10 cellular contexts compared by ENCODE assay signal in genomic region chr11:71286701-71287643, GRCh38. TPM values are rescaled to one million over a fixed set of nuclear protein-coding genes. Genes with fewer than 3 reads are reported as not detected.
DNase-seq lines count a peak whose midpoint lies in the region; ATAC-seq and TF ChIP-seq lines count a peak whose summit lies in the region.
"Had no signal": no experiment of that assay in that cellular context is flagged by ENCODE, and none has a peak within 500 bp of the region (broad histone marks: within the 10 kb centered on the region; RNA-seq: fewer than 3 reads in every experiment).

No MANE protein-coding gene starts in this region.

- H3F3A ChIP-seq in PC-3 (ENCODE audit: low read length, unreplicated experiment) = no peaks in the 10 kb centered on the region

- H3K9ac ChIP-seq in PC-3 (ENCODE audit: low read length) = no peak overlapping the region

- H3K4me1 Mint-ChIP-seq in activated naive CD8-positive, alpha-beta T cell treated with anti-CD3 and anti-CD28 coated beads for 36 hours = no peaks in the 10 kb centered on the region
- no peaks in the 10 kb centered on the region for H3K4me1 Mint-ChIP-seq in activated CD4-positive, alpha-beta memory T cell treated with anti-CD3 and anti-CD28 coated beads for 36 hours (ENCODE audit: low read depth)

- no peaks in the 10 kb centered on the region for H3K36me3 ChIP-seq in PC-3 (ENCODE audit: low read depth, low read length)

- TF ChIP-seq CTCF in PC-3 (conservative IDR thresholded peaks at IDR 0.05; ENCODE audit: low read depth, low read length) = no peak
- TF ChIP-seq CTCF in fibroblast of pulmonary artery (IDR thresholded peaks at IDR 0.05; ENCODE audit: low read length, missing control alignments) = no peak

- CTCF ChIA-PET in PC-3 (lab: Charles Lee) = interaction anchor here (0.5 to 0.6 kb wide), 3 partner anchors 34 to 99 kb away, joined by 3 to 5 read pairs (median 3); partner anchors contain the start of gene SHANK2
- CTCF ChIA-PET in activated CD4-positive, alpha-beta memory T cell treated with anti-CD3 and anti-CD28 coated beads for 36 hours (lab: Charles Lee) = no interaction called here

- peaks cover 41% of the 10 kb centered on the region for H3K4me1 ChIP-seq in PC-3 (ENCODE audit: insufficient read depth, low read length)

- no peaks in the 10 kb centered on the region for H3K27me3 ChIP-seq in PC-3 (ENCODE audit: low read length)

- intact Hi-C loops in PC-3 (cut with micrococcal nuclease) = no loop called here
- intact Hi-C loops in activated CD4-positive, alpha-beta memory T cell treated with anti-CD3 and anti-CD28 coated beads for 36 hours (cut with micrococcal nuclease) = no loop called here

- H3K79me2 ChIP-seq in PC-3 (ENCODE audit: low read length) = no peaks in the 10 kb centered on the region; the same call in 1 of the 2 replicates

- H3K4me3 ChIP-seq in PC-3 (ENCODE audit: low read length) (no peak overlapping the region), fibroblast of pulmonary artery (replicated peaks; ENCODE audit: low read depth, low read length) (no peak overlapping the region)

- H3K4me3 Mint-ChIP-seq in activated naive CD8-positive, alpha-beta T cell treated with anti-CD3 and anti-CD28 coated beads for 36 hours = no peak overlapping the region
- no peak overlapping the region for H3K4me3 Mint-ChIP-seq in activated CD4-positive, alpha-beta memory T cell treated with anti-CD3 and anti-CD28 coated beads for 36 hours
- H3K4me3 Mint-ChIP-seq: activated naive CD8-positive, alpha-beta T cell had no signal

- peaks cover 10% of the 10 kb centered on the region for H3K27me3 Mint-ChIP-seq in activated naive CD8-positive, alpha-beta T cell treated with anti-CD3 and anti-CD28 coated beads for 36 hours
- peaks cover 4% of the 10 kb centered on the region for H3K27me3 Mint-ChIP-seq in activated CD4-positive, alpha-beta memory T cell treated with anti-CD3 and anti-CD28 coated beads for 36 hours

- ATAC-seq in PC-3 = peak; percentile 60
- no peak for ATAC-seq in HG03432 (IDR thresholded peaks at IDR 0.05; ENCODE audit: unreplicated experiment)
- ATAC-seq in GM19463 (IDR thresholded peaks at IDR 0.05; ENCODE audit: unreplicated experiment) = no peak

- DNase-seq in DMS 273 (lab: John Stamatoyannopoulos, UW; ENCODE audit: unreplicated experiment) (peak; percentile 49), PC-3 (peak; percentile 57), fibroblast of pulmonary artery (ENCODE audit: low read depth) (peak; percentile 62), putamen (ENCODE audit: low spot score) (peak; percentile 16)
- DNase-seq in activated naive CD8-positive, alpha-beta T cell treated with anti-CD3 and anti-CD28 coated beads for 36 hours = no peak
- DNase-seq in activated CD4-positive, alpha-beta memory T cell treated with anti-CD3 and anti-CD28 coated beads for 36 hours = no peak
- DNase-seq: OCI-M1 had no signal

- peaks cover 27% of the 10 kb centered on the region for H3K9me3 Mint-ChIP-seq in activated naive CD8-positive, alpha-beta T cell treated with anti-CD3 and anti-CD28 coated beads for 36 hours
- H3K9me3 Mint-ChIP-seq in activated CD4-positive, alpha-beta memory T cell treated with anti-CD3 and anti-CD28 coated beads for 36 hours = peaks cover 29% of the 10 kb centered on the region

- no peaks in the 10 kb centered on the region; the same call in 1 of the 2 replicates for H3K9me3 ChIP-seq in PC-3 (ENCODE audit: low read length)

- no peaks in the 10 kb centered on the region for H4K20me1 ChIP-seq in PC-3 (ENCODE audit: low read length)

- peak overlapping the region; percentile 27 for H3K27ac ChIP-seq in PC-3 (ENCODE audit: low read length)

- no TSS peak for BruUV-seq in PC-3 (replicated peaks; lab: Mats Ljungman, UMichigan)

- no peak overlapping the region for H3K27ac Mint-ChIP-seq in activated naive CD8-positive, alpha-beta T cell treated with anti-CD3 and anti-CD28 coated beads for 36 hours
- H3K27ac Mint-ChIP-seq in activated CD4-positive, alpha-beta memory T cell treated with anti-CD3 and anti-CD28 coated beads for 36 hours = no peak overlapping the region
- H3K27ac Mint-ChIP-seq: activated naive CD8-positive, alpha-beta T cell had no signal

- no peaks in the 10 kb centered on the region for H3K36me3 Mint-ChIP-seq in activated naive CD8-positive, alpha-beta T cell treated with anti-CD3 and anti-CD28 coated beads for 36 hours
- H3K36me3 Mint-ChIP-seq in activated CD4-positive, alpha-beta memory T cell treated with anti-CD3 and anti-CD28 coated beads for 36 hours = peaks cover 3% of the 10 kb centered on the region
- H3K36me3 Mint-ChIP-seq: activated naive CD8-positive, alpha-beta T cell had no signal

- POLR2A ChIA-PET in PC-3 (lab: Charles Lee; ENCODE audit: unreplicated experiment) = interaction anchor here (1.3 kb wide), 1 partner anchor 12 kb away, joined by 7 read pairs; no protein-coding TSS in a partner anchor
- POLR2A ChIA-PET in activated CD4-positive, alpha-beta memory T cell treated with anti-CD3 and anti-CD28 coated beads for 36 hours (lab: Charles Lee) = no interaction called here

- H3K4me2 ChIP-seq in PC-3 (ENCODE audit: low read length) = peak overlapping the region; percentile 56

- no peaks in the 10 kb centered on the region for H3K9me2 ChIP-seq in PC-3 (replicated peaks; ENCODE audit: low read length)

- peak overlapping the region; percentile 42 for H2AFZ ChIP-seq in PC-3 (ENCODE audit: low read length)

RNA-seq across cellular contexts. Expression of gene SHANK2, which starts 34.6 kb away (rescaled TPM):
- 33.2 and 45.0 TPM in 2 replicates for total RNA-seq in PC-3 (2014; rRNA removed)
- total RNA-seq in activated naive CD8-positive, alpha-beta T cell treated with anti-CD3 and anti-CD28 coated beads for 36 hours = not detected
- total RNA-seq in activated CD4-positive, alpha-beta memory T cell treated with anti-CD3 and anti-CD28 coated beads for 36 hours = not detected

Comparison
In these comparisons a context has a peak if more than half of its experiments do, and no peak if none do; other contexts are left out.
1. DNase-seq: peak in DMS 273 (single experiment), PC-3 (single experiment), fibroblast of pulmonary artery (single experiment) and putamen (single experiment); none in activated naive CD8-positive, alpha-beta T cell treated with anti-CD3 and anti-CD28 coated beads for 36 hours (single experiment) and activated CD4-positive, alpha-beta memory T cell treated with anti-CD3 and anti-CD28 coated beads for 36 hours (single experiment).
2. RNA of gene SHANK2, which starts 34.6 kb away (total RNA-seq): 33.2 to 45.0 TPM in PC-3; not detected in activated naive CD8-positive, alpha-beta T cell treated with anti-CD3 and anti-CD28 coated beads for 36 hours and not detected in activated CD4-positive, alpha-beta memory T cell treated with anti-CD3 and anti-CD28 coated beads for 36 hours; every median in the first group is over 10 times any median in the second.